In the genomic region with DNA sequence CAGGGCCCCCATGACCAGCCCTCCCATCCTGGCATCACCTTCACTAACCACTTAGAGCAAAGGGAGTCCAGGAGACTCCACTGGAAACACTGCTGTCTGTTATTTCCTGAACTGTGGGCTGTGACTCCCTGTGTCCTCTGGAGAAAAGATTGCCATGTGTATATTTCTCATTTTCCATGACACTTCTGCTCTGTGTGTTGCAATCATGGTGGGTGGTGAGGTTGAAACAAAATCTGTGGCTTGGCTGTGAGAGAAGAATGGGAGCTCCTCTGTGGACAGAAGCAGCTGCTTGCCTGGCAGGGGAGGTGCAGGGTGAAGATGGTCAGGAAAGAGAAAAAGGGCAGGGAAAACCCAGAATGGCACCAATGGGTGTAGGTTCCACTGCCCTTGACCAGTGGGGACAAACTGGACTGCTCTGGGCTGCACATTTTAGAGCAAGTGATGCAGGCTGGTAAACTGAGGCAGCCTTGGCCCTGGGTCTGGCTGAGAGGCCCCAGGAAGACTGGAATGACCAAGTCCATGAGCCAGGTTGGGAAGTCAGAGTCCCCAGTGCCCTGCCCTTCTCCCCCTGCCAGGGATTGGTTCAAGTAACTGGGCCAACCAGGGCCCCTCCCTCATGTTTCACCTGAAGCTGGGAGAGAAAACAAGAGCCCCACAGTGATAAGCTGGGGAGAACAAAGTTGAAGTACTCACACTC, we compare ENCODE assay signal across 16 cellular contexts.
DNase-seq lines count a peak whose midpoint lies in the region; ATAC-seq and TF ChIP-seq lines count a peak whose summit lies in the region.
"Had no signal": no experiment of that assay in that cellular context is flagged by ENCODE, and none has a peak within 500 bp of the region (broad histone marks: within the 10 kb centered on the region; RNA-seq: fewer than 3 reads in every experiment).

No MANE protein-coding gene starts in this region.

- no peak for ATAC-seq in stimulated activated memory B cell treated with anti-CD40 and anti-IgM and Interleukin-4, amounts not matched to agents 10 μg/mL and 1 μg/mL and 100 μg/mL, for 72 hours
- ATAC-seq: activated T-helper 17 cell treated with anti-CD3 and anti-CD28 coated beads, Interleukin-2, amount 50 U/mL, for 72 hours; esophagus mucosa had no signal

- H3K27me3 ChIP-seq in SJCRH30 = no peaks in the 10 kb centered on the region

- H3K27ac ChIP-seq in SJCRH30 = peak overlapping the region; percentile 25; the same call in 1 of the 2 replicates
- H3K27ac ChIP-seq: KMS-11, thoracic aorta, VCaP had no signal

- no peaks in the 10 kb centered on the region for H3K4me1 Mint-ChIP-seq in stimulated activated memory B cell treated with anti-CD40 and anti-IgM and Interleukin-4, amounts not matched to agents 10 μg/mL and 1 μg/mL and 100 μg/mL, for 72 hours
- H3K4me1 Mint-ChIP-seq: activated T-helper 17 cell treated with anti-CD3 and anti-CD28 coated beads, Interleukin-2, amount 50 U/mL, for 72 hours; neural crest cell had no signal

- no peaks in the 10 kb centered on the region for H3K36me3 Mint-ChIP-seq in stimulated activated memory B cell treated with anti-CD40 and anti-IgM and Interleukin-4, amounts not matched to agents 10 μg/mL and 1 μg/mL and 100 μg/mL, for 72 hours
- H3K36me3 Mint-ChIP-seq: CD14-positive monocyte had no signal

- H3K27me3 Mint-ChIP-seq in stimulated activated memory B cell treated with anti-CD40 and anti-IgM and Interleukin-4, amounts not matched to agents 10 μg/mL and 1 μg/mL and 100 μg/mL, for 72 hours = peaks cover 9% of the 10 kb centered on the region

- H3K27ac Mint-ChIP-seq in stimulated activated memory B cell treated with anti-CD40 and anti-IgM and Interleukin-4, amounts not matched to agents 10 μg/mL and 1 μg/mL and 100 μg/mL, for 72 hours = no peak overlapping the region
- H3K27ac Mint-ChIP-seq: activated T-helper 17 cell treated with anti-CD3 and anti-CD28 coated beads, Interleukin-2, amount 50 U/mL, for 72 hours; CD14-positive monocyte had no signal

- in situ Hi-C loops in KBM-7 (cut with MboI; ENCODE audit: low pct_unique_long_range_greater_than_20kb, low sequenced_read_pairs) = no loop called here

- peaks cover 7% of the 10 kb centered on the region for H3K9me3 Mint-ChIP-seq in stimulated activated memory B cell treated with anti-CD40 and anti-IgM and Interleukin-4, amounts not matched to agents 10 μg/mL and 1 μg/mL and 100 μg/mL, for 72 hours
- H3K9me3 Mint-ChIP-seq: activated T-helper 17 cell treated with anti-CD3 and anti-CD28 coated beads, Interleukin-2, amount 50 U/mL, for 72 hours had no signal

- no peak overlapping the region for H3K4me3 ChIP-seq in SJCRH30
- H3K4me3 ChIP-seq in fibroblast of the aortic adventitia (ENCODE audit: low read depth, low read length) = no peak overlapping the region
- no peak overlapping the region for H3K4me3 ChIP-seq in skeletal muscle cell (ENCODE audit: low read depth, low read length)
- H3K4me3 ChIP-seq: thoracic aorta had no signal

- no peak overlapping the region for H3K4me3 Mint-ChIP-seq in stimulated activated memory B cell treated with anti-CD40 and anti-IgM and Interleukin-4, amounts not matched to agents 10 μg/mL and 1 μg/mL and 100 μg/mL, for 72 hours
- H3K4me3 Mint-ChIP-seq: activated T-helper 17 cell treated with anti-CD3 and anti-CD28 coated beads, Interleukin-2, amount 50 U/mL, for 72 hours; CD14-positive monocyte; neural crest cell had no signal

- no peaks in the 10 kb centered on the region for H3K36me3 ChIP-seq in SJCRH30
- H3K36me3 ChIP-seq: thoracic aorta had no signal

- no peak for TF ChIP-seq CTCF in fibroblast of the aortic adventitia (IDR thresholded peaks at IDR 0.05; ENCODE audit: insufficient read depth, low read length)

- DNase-seq in HCEC 1CT (peak; percentile 7), SJCRH30 (peak; percentile 53 to 71), fibroblast of the aortic adventitia (ENCODE audit: low read depth) (peak; percentile 61), skeletal muscle cell (ENCODE audit: low read depth) (peak; percentile 72), KBM-7 (no peak), amniotic stem cell (lab: John Stamatoyannopoulos, UW) (no peak)
- DNase-seq: activated CD8-positive, alpha-beta memory T cell treated with anti-CD3 and anti-CD28 coated beads for 24 hours; dermis blood vessel endothelial cell had no signal

- H3K9me3 ChIP-seq in SJCRH30 (replicated peaks) = 0 out of 2 replicates have a peak, but pooled peaks cover 3% of the 10 kb centered on the region
- H3K9me3 ChIP-seq: thoracic aorta had no signal

- peaks cover 24% of the 10 kb centered on the region for H3K4me1 ChIP-seq in SJCRH30

Comparison
In these comparisons a context has a peak if more than half of its experiments do, and no peak if none do; other contexts are left out.
1. DNase-seq: peak in HCEC 1CT (single experiment), SJCRH30 (2 of 2), fibroblast of the aortic adventitia (single experiment) and skeletal muscle cell (single experiment); none in KBM-7 (single experiment) and amniotic stem cell (single experiment).